ENCODE assay signal across 2 cellular contexts in the genomic region with DNA sequence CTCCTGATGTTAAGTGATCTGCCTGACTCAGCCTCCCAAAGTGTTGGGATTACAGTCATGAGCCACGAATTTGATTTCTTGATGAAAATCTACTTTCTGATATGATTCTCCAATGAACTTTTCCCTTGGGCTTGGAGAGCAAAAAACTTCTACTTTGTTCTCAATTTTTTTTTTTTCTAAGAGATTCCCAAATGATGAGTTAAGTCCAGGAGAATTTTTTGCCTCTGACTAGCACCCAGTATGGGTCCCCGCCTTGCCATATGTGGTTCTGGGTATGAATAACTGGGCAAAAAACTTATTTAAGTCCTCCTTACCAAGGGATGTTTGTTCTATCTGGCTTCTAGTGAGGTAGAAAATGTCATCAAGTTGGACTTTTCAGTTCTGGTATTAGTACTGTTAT.
TF ChIP-seq lines count a peak whose summit lies in the region.

No MANE protein-coding gene starts in this region.

TF ChIP-seq in H1, 55 proteins besides CTCF, POLR2A, EP300 and RAD21 (continued from another document):
- TF ChIP-seq NANOG (IDR thresholded peaks at IDR 0.05; ENCODE audit: insufficient read depth, low read depth, low read length, poor library complexity, severe bottlenecking) (no peak), SIN3A (conservative IDR thresholded peaks at IDR 0.05 in 1 of 2, IDR thresholded peaks at IDR 0.05 in 1 of 2; ENCODE audit: low read depth in 1 of 2, low read length in 2 of 2) (no peak), YY1 (IDR thresholded peaks at IDR 0.05; ENCODE audit: low read depth, low read length) (no peak), SP2 (IDR thresholded peaks at IDR 0.05; ENCODE audit: low read length) (no peak)
TF ChIP-seq in H1: peak in this region for 0.

TF ChIP-seq in GM12891, 5 proteins besides CTCF, POLR2A, EP300 and RAD21 (continued from another document):
- no peak for TF ChIP-seq POU2F2 (IDR thresholded peaks at IDR 0.05; ENCODE audit: low read depth, low read length)
- no peak for TF ChIP-seq TAF1 (IDR thresholded peaks at IDR 0.05; ENCODE audit: low read depth, low read length)
- no peak for TF ChIP-seq PAX5 (IDR thresholded peaks at IDR 0.05; ENCODE audit: insufficient read depth, low read length, severe bottlenecking)
